9 cellular contexts compared by ENCODE assay signal in genomic region chr17:77392376-77393273, GRCh38.
DNase-seq lines count a peak whose midpoint lies in the region; ATAC-seq and TF ChIP-seq lines count a peak whose summit lies in the region.
"Had no signal": no experiment of that assay in that cellular context is flagged by ENCODE, and none has a peak within 500 bp of the region (broad histone marks: within the 10 kb centered on the region; RNA-seq: fewer than 3 reads in every experiment).

No MANE protein-coding gene starts in this region.

- H3K36me3 ChIP-seq in tibial artery, result no peaks in the 10 kb centered on the region

- no peaks in the 10 kb centered on the region for H3K36me3 Mint-ChIP-seq in activated CD4-positive, alpha-beta T cell treated with anti-CD3 and anti-CD28 coated beads for 36 hours (ENCODE audit: low read depth)
- H3K36me3 Mint-ChIP-seq in brain, result peaks cover 3% of the 10 kb centered on the region

- intact Hi-C loops in activated CD4-positive, alpha-beta T cell treated with anti-CD3 and anti-CD28 coated beads for 36 hours (cut with DNase I, micrococcal nuclease), result loop anchor here in 1 of 2 experiments (10.0 kb wide), 1 partner anchor 252 kb away; no protein-coding TSS in a partner anchor
- intact Hi-C loops in tibial artery (cut with DNase I; ENCODE audit: low total_unique reads), result no loop called here

- CTCF ChIA-PET in activated CD4-positive, alpha-beta T cell treated with anti-CD3 and anti-CD28 coated beads for 36 hours (lab: Charles Lee), result interaction anchor here (0.7 to 6.6 kb wide), 7 partner anchors 8 to 506 kb away, joined by 3 to 66 read pairs (median 3); no protein-coding TSS in a partner anchor

- no peak overlapping the region for H3K4me3 ChIP-seq in tibial artery

- DNase-seq in activated CD4-positive, alpha-beta T cell treated with anti-CD3 and anti-CD28 coated beads for 36 hours, result no peak
- no peak for DNase-seq in activated CD4-positive, alpha-beta T cell treated with anti-CD3 and anti-CD28 coated beads for 4 hours
- DNase-seq in left kidney (ENCODE audit: low read depth, low spot score) (peak; percentile 68), tibial artery (peak in 1 of 2 donors; percentile 82), DMS114 treated with DMSO at 0.1 percent for 48 hours (lab: John Stamatoyannopoulos, UW; ENCODE audit: unreplicated experiment) (no peak)

- peak overlapping the region; percentile 65 for H3K27ac Mint-ChIP-seq in activated CD4-positive, alpha-beta T cell treated with anti-CD3 and anti-CD28 coated beads for 36 hours
- H3K27ac Mint-ChIP-seq in brain, result peak overlapping the region; percentile 82 to 96 (median 89)

- H3K4me3 Mint-ChIP-seq in activated CD4-positive, alpha-beta T cell treated with anti-CD3 and anti-CD28 coated beads for 36 hours, result peak overlapping the region; percentile 78
- peak overlapping the region in 2 of 5 experiments; percentile 10 to 47 for H3K4me3 Mint-ChIP-seq in brain

- no peaks in the 10 kb centered on the region for H3K27me3 ChIP-seq in tibial artery

- POLR2A ChIA-PET in activated CD4-positive, alpha-beta T cell treated with anti-CD3 and anti-CD28 coated beads for 36 hours (lab: Charles Lee), result no interaction called here

- H3K27ac ChIP-seq in tibial artery, result peak overlapping the region; percentile 77 to 79
- H3K27ac ChIP-seq: KMS-11 had no signal

- H3K27me3 Mint-ChIP-seq in activated CD4-positive, alpha-beta T cell treated with anti-CD3 and anti-CD28 coated beads for 36 hours, result no peaks in the 10 kb centered on the region
- peaks cover 4% of the 10 kb centered on the region for H3K27me3 Mint-ChIP-seq in brain

- H3K9me3 ChIP-seq in tibial artery, result no peaks in the 10 kb centered on the region

- H3K9me3 Mint-ChIP-seq in activated CD4-positive, alpha-beta T cell treated with anti-CD3 and anti-CD28 coated beads for 36 hours (ENCODE audit: low read depth), result no peaks in the 10 kb centered on the region
- no peaks in the 10 kb centered on the region for H3K9me3 Mint-ChIP-seq in brain

- H3K4me1 ChIP-seq in tibial artery, result peaks cover 9 to 86% (median 74%) of the 10 kb centered on the region in 4 donors

- no peak for ATAC-seq in activated CD4-positive, alpha-beta T cell treated with anti-CD3 and anti-CD28 coated beads for 36 hours
- no peak for ATAC-seq in GM18502 (IDR thresholded peaks at IDR 0.05; ENCODE audit: poor library complexity, unreplicated experiment)
- ATAC-seq in GM21423 (IDR thresholded peaks at IDR 0.05; ENCODE audit: unreplicated experiment), result no peak

- no peak for TF ChIP-seq CTCF in brain (conservative IDR thresholded peaks at IDR 0.05)
- no peak for TF ChIP-seq CTCF in tibial artery (IDR thresholded peaks at IDR 0.05)

- H3K4me1 Mint-ChIP-seq in activated CD4-positive, alpha-beta T cell treated with anti-CD3 and anti-CD28 coated beads for 36 hours, result peaks cover 70% of the 10 kb centered on the region
- peaks cover 76% of the 10 kb centered on the region for H3K4me1 Mint-ChIP-seq in brain
